In genomic region chr5:73460133-73460532, GRCh38 we compare ENCODE assay signal across 20 cellular contexts. TPM values are rescaled to one million over a fixed set of nuclear protein-coding genes. Genes with fewer than 3 reads are reported as not detected.
DNase-seq lines count a peak whose midpoint lies in the region; ATAC-seq and TF ChIP-seq lines count a peak whose summit lies in the region.
"Had no signal": no experiment of that assay in that cellular context is flagged by ENCODE, and none has a peak within 500 bp of the region (broad histone marks: within the 10 kb centered on the region; RNA-seq: fewer than 3 reads in every experiment).

No MANE protein-coding gene starts in this region.

- H3K27ac ChIP-seq in GM23338 (ENCODE audit: low read depth), result no peak overlapping the region
- H3K27ac ChIP-seq in coronary artery, result no peak overlapping the region
- H3K27ac ChIP-seq in mesenchymal stem cell (ENCODE audit: low read length, poor library complexity, severe bottlenecking), result no peak overlapping the region
- no peak overlapping the region for H3K27ac ChIP-seq in endodermal cell (ENCODE audit: low read depth, low read length)
- H3K27ac ChIP-seq: 22Rv1; A549; BLaER1 treated with 17β-estradiol and CSF1 and Interleukin-3, amounts not matched to agents 10 nM and 100 nM; C4-2B had no signal

- H3K79me2 ChIP-seq in GM23338 (replicated peaks; ENCODE audit: insufficient read depth), result no peaks in the 10 kb centered on the region

- TF ChIP-seq CTCF in GM23338 (conservative IDR thresholded peaks at IDR 0.05; ENCODE audit: low read depth in 2 of 2), result no peak
- no peak for TF ChIP-seq CTCF in coronary artery (IDR thresholded peaks at IDR 0.05)
- TF ChIP-seq CTCF in endodermal cell (conservative IDR thresholded peaks at IDR 0.05), result no peak

- H3K18ac ChIP-seq in mesenchymal stem cell (ENCODE audit: low read depth in 1 of 2, low read length in 2 of 2), result no peak overlapping the region

- H3K79me1 ChIP-seq in mesenchymal stem cell (replicated peaks; ENCODE audit: low read length, poor library complexity, severe bottlenecking), result no peaks in the 10 kb centered on the region

- H3K9me3 Mint-ChIP-seq in GM23338 (peaks cover 9% of the 10 kb centered on the region), endodermal cell (no peaks in the 10 kb centered on the region)
- H3K9me3 Mint-ChIP-seq in central memory CD8-positive, alpha-beta T cell, result no peaks in the 10 kb centered on the region
- no peaks in the 10 kb centered on the region for H3K9me3 Mint-ChIP-seq in activated T-cell treated with anti-CD3 and anti-CD28 coated beads, Interleukin-2, amount 50 U/mL, for 24 hours
- H3K9me3 Mint-ChIP-seq: CD4-positive, alpha-beta T cell; CD8-positive, alpha-beta T cell had no signal

- H3K4me3 ChIP-seq in GM23338 (no peak overlapping the region), coronary artery (no peak overlapping the region), mesenchymal stem cell (ENCODE audit: insufficient read depth in 1 of 2, low read depth in 1 of 2, low read length in 2 of 2) (no peak overlapping the region), endodermal cell (ENCODE audit: low read length) (no peak overlapping the region)
- H3K4me3 ChIP-seq: A549; BLaER1 treated with 17β-estradiol and CSF1 and Interleukin-3, amounts not matched to agents 10 nM and 100 nM had no signal

- no peak overlapping the region for H3K27ac Mint-ChIP-seq in GM23338
- peak overlapping the region; percentile 6 for H3K27ac Mint-ChIP-seq in central memory CD8-positive, alpha-beta T cell (ENCODE audit: low read depth)
- H3K27ac Mint-ChIP-seq in endodermal cell, result no peak overlapping the region
- no peak overlapping the region for H3K27ac Mint-ChIP-seq in activated T-cell treated with anti-CD3 and anti-CD28 coated beads, Interleukin-2, amount 50 U/mL, for 24 hours
- H3K27ac Mint-ChIP-seq: B cell; CD4-positive, alpha-beta T cell; CD8-positive, alpha-beta T cell had no signal

- H3K4me1 Mint-ChIP-seq in GM23338, result peaks cover 21% of the 10 kb centered on the region
- no peaks in the 10 kb centered on the region for H3K4me1 Mint-ChIP-seq in central memory CD8-positive, alpha-beta T cell
- peaks cover 2% of the 10 kb centered on the region for H3K4me1 Mint-ChIP-seq in endodermal cell
- no peaks in the 10 kb centered on the region for H3K4me1 Mint-ChIP-seq in activated T-cell treated with anti-CD3 and anti-CD28 coated beads, Interleukin-2, amount 50 U/mL, for 24 hours (ENCODE audit: low read depth)
- H3K4me1 Mint-ChIP-seq: B cell had no signal

- H3K9ac ChIP-seq in mesenchymal stem cell (ENCODE audit: low read length), result no peak overlapping the region
- H3K9ac ChIP-seq in endodermal cell (ENCODE audit: extremely low read depth, low read length, poor library complexity, severe bottlenecking), result no peak overlapping the region
- H3K9ac ChIP-seq: BLaER1 treated with 17β-estradiol and CSF1 and Interleukin-3, amounts not matched to agents 10 nM and 100 nM had no signal

- DNase-seq in GM23338 (ENCODE audit: low spot score) (no peak), coronary artery (ENCODE audit: low spot score) (peak; percentile 9), mesenchymal stem cell (no peak), endodermal cell (no peak)
- DNase-seq in central memory CD8-positive, alpha-beta T cell (ENCODE audit: low spot score in 2 of 2), result no peak
- no peak for DNase-seq in activated T-cell treated with anti-CD3 and anti-CD28 coated beads, Interleukin-2, amount 50 U/mL, for 24 hours
- DNase-seq: AML-193; Caco-2; Calu3; CD4-positive, alpha-beta T cell; CD8-positive, alpha-beta T cell; DMS79 treated with DMSO at 0.1 percent for 48 hours; GF-D8 had no signal

- no peaks in the 10 kb centered on the region for H3F3A ChIP-seq in GM23338 (replicated peaks; ENCODE audit: low read depth)

- peaks cover 7% of the 10 kb centered on the region for H3K4me1 ChIP-seq in GM23338 (ENCODE audit: insufficient read depth)
- H3K4me1 ChIP-seq in mesenchymal stem cell (ENCODE audit: control insufficient read depth, insufficient read depth, low read depth, low read length), result no peaks in the 10 kb centered on the region
- no peaks in the 10 kb centered on the region for H3K4me1 ChIP-seq in endodermal cell (ENCODE audit: control insufficient read depth, insufficient read depth, low read length)
- H3K4me1 ChIP-seq: A549, Caco-2 had no signal

- no peak overlapping the region for H2BK15ac ChIP-seq in mesenchymal stem cell (ENCODE audit: low read depth, poor library complexity, severe bottlenecking)

- H2BK5ac ChIP-seq in mesenchymal stem cell (ENCODE audit: low read depth, low read length, poor library complexity, severe bottlenecking), result no peak overlapping the region

- no peak overlapping the region for H2BK120ac ChIP-seq in mesenchymal stem cell (ENCODE audit: low read depth, low read length)

- H4K8ac ChIP-seq in mesenchymal stem cell (ENCODE audit: low read length), result no peak overlapping the region

- no peak overlapping the region for H3K4me3 Mint-ChIP-seq in GM23338
- H3K4me3 Mint-ChIP-seq in central memory CD8-positive, alpha-beta T cell, result no peak overlapping the region
- H3K4me3 Mint-ChIP-seq in endodermal cell, result no peak overlapping the region
- no peak overlapping the region for H3K4me3 Mint-ChIP-seq in activated T-cell treated with anti-CD3 and anti-CD28 coated beads, Interleukin-2, amount 50 U/mL, for 24 hours
- H3K4me3 Mint-ChIP-seq: B cell; CD4-positive, alpha-beta T cell; CD8-positive, alpha-beta T cell had no signal

- no peak overlapping the region for H3K4me2 ChIP-seq in GM23338
- no peak overlapping the region for H3K4me2 ChIP-seq in mesenchymal stem cell (ENCODE audit: low read length, poor library complexity, severe bottlenecking)
- H3K4me2 ChIP-seq: A549; BLaER1 treated with 17β-estradiol and CSF1 and Interleukin-3, amounts not matched to agents 10 nM and 100 nM had no signal

- no peaks in the 10 kb centered on the region for H3K9me2 ChIP-seq in GM23338 (ENCODE audit: insufficient read depth)

- H4K91ac ChIP-seq in mesenchymal stem cell (ENCODE audit: low read length), result no peak overlapping the region

- 75% methylated on average over 1 of the region's 1 CpG for WGBS in mesenchymal stem cell
- 88% methylated on average over 1 of the region's 1 CpG; no CpG with 5 or more reads in 1 of the 2 experiments for WGBS in endodermal cell (ENCODE audit: insufficient coverage in 1 of 2, insufficient read length in 1 of 2), 2 experiments

- H3K27me3 ChIP-seq in GM23338 (ENCODE audit: insufficient read depth) (no peaks in the 10 kb centered on the region), mesenchymal stem cell (ENCODE audit: control insufficient read depth in 1 of 2, insufficient read depth in 1 of 2, low read length in 2 of 2) (peaks cover 4 to 14% of the 10 kb centered on the region in 2 experiments), endodermal cell (ENCODE audit: control insufficient read depth, insufficient read depth, low read length, poor library complexity, severe bottlenecking) (no peaks in the 10 kb centered on the region)
- H3K27me3 ChIP-seq: BLaER1 treated with 17β-estradiol and CSF1 and Interleukin-3, amounts not matched to agents 10 nM and 100 nM had no signal

- peaks cover 8% of the 10 kb centered on the region; the same call in 2 of the 3 replicates for H3K36me3 Mint-ChIP-seq in GM23338 (ENCODE audit: low read depth)
- no peaks in the 10 kb centered on the region for H3K36me3 Mint-ChIP-seq in central memory CD8-positive, alpha-beta T cell (ENCODE audit: insufficient read depth)
- H3K36me3 Mint-ChIP-seq in endodermal cell (ENCODE audit: low read depth), result no peaks in the 10 kb centered on the region
- H3K36me3 Mint-ChIP-seq in activated T-cell treated with anti-CD3 and anti-CD28 coated beads, Interleukin-2, amount 50 U/mL, for 24 hours (ENCODE audit: low read depth), result no peaks in the 10 kb centered on the region
- H3K36me3 Mint-ChIP-seq: CD8-positive, alpha-beta T cell had no signal

- no peaks in the 10 kb centered on the region for H4K20me1 ChIP-seq in GM23338 (replicated peaks; ENCODE audit: insufficient read depth)
- H4K20me1 ChIP-seq: BLaER1 treated with 17β-estradiol and CSF1 and Interleukin-3, amounts not matched to agents 10 nM and 100 nM had no signal

- H3K36me3 ChIP-seq in GM23338 (ENCODE audit: insufficient read depth) (0 out of 2 replicates have a peak, but pooled peaks cover 3% of the 10 kb centered on the region), mesenchymal stem cell (ENCODE audit: control insufficient read depth in 1 of 2, insufficient read depth in 2 of 2, low read depth in 1 of 2, low read length in 2 of 2) (no peaks in the 10 kb centered on the region), endodermal cell (ENCODE audit: control insufficient read depth, insufficient read depth, low read length) (no peaks in the 10 kb centered on the region)
- H3K36me3 ChIP-seq: BLaER1 treated with 17β-estradiol and CSF1 and Interleukin-3, amounts not matched to agents 10 nM and 100 nM had no signal

- H2AK5ac ChIP-seq in mesenchymal stem cell (ENCODE audit: low read length, severe bottlenecking), result peak overlapping the region; percentile 69

- no peak overlapping the region for H2BK12ac ChIP-seq in mesenchymal stem cell (ENCODE audit: low read length in 2 of 2)

- no peak overlapping the region for H3K4ac ChIP-seq in mesenchymal stem cell (ENCODE audit: low read depth in 1 of 2, low read length in 2 of 2)

- H3K27me3 Mint-ChIP-seq in GM23338 (ENCODE audit: insufficient read depth, low read depth, poor library complexity) (peaks cover 10% of the 10 kb centered on the region), endodermal cell (ENCODE audit: insufficient read depth) (peaks cover 17% of the 10 kb centered on the region)
- H3K27me3 Mint-ChIP-seq in central memory CD8-positive, alpha-beta T cell, result peaks cover 74% of the 10 kb centered on the region
- H3K27me3 Mint-ChIP-seq in activated T-cell treated with anti-CD3 and anti-CD28 coated beads, Interleukin-2, amount 50 U/mL, for 24 hours, result peaks cover 73% of the 10 kb centered on the region

- peak; percentile 81 for ATAC-seq in GM23338
- ATAC-seq in central memory CD8-positive, alpha-beta T cell (replicated peaks; ENCODE audit: extremely low read depth, poor library complexity, severe bottlenecking), result no peak
- ATAC-seq in GM21528 (IDR thresholded peaks at IDR 0.05; ENCODE audit: low FRiP score, unreplicated experiment), result no peak
- ATAC-seq in HG03565 (IDR thresholded peaks at IDR 0.05; ENCODE audit: unreplicated experiment), result no peak
- ATAC-seq: A549; CD8-positive, alpha-beta T cell had no signal

- H2AFZ ChIP-seq in GM23338 (peak overlapping the region; percentile 86; the same call in 1 of the 2 replicates), mesenchymal stem cell (ENCODE audit: low read depth, low read length) (no peak overlapping the region)

- no peaks in the 10 kb centered on the region for H3K9me3 ChIP-seq in mesenchymal stem cell (ENCODE audit: control insufficient read depth, low read length)
- H3K9me3 ChIP-seq in endodermal cell (ENCODE audit: control insufficient read depth, low read length), result no peaks in the 10 kb centered on the region
- H3K9me3 ChIP-seq: A549, Caco-2 had no signal

- H3K23ac ChIP-seq in mesenchymal stem cell (ENCODE audit: low read length in 2 of 2), result no peak overlapping the region

- H3K14ac ChIP-seq in mesenchymal stem cell (ENCODE audit: low read length in 2 of 2), result no peak overlapping the region

RNA-seq across cellular contexts. Expression of gene FOXD1, which starts 11.6 kb away (rescaled TPM):
- total RNA-seq in GM23338 (2014; rRNA removed; shearing (Covaris generic)), result 0.12 and 0.42 TPM in 2 replicates
- 0.23 TPM in 1 of 2 replicates, not detected in the other for polyA plus RNA-seq in GM23338 (2016; fragmentation: Nextera tagmentation; extraction: Ambion mirVana)
- polyA plus RNA-seq in mesenchymal stem cell (2013, experiment 1 of 2), result 5.7 TPM
- polyA plus RNA-seq in mesenchymal stem cell (2013, experiment 2 of 2), result 5.4 TPM
- under 1 TPM; 0.29 to 0.59 TPM for total RNA-seq in endodermal cell
- 0.64 TPM for polyA plus RNA-seq in endodermal cell (2013, experiment 1 of 2)
- 0.79 TPM for polyA plus RNA-seq in endodermal cell (2013, experiment 2 of 2)
- total RNA-seq: CD4-positive, alpha-beta T cell had no signal

RNA-seq across cellular contexts. Expression of gene BTF3, which starts 38.1 kb away (rescaled TPM):
- total RNA-seq in GM23338 (2014; rRNA removed; shearing (Covaris generic)), result 472 and 506 TPM in 2 replicates
- polyA plus RNA-seq in GM23338 (2016; fragmentation: Nextera tagmentation; extraction: Ambion mirVana), result 1,033 and 1,148 TPM in 2 replicates
- polyA plus RNA-seq in mesenchymal stem cell (2013, experiment 1 of 2), result 1,135 TPM
- 1,137 TPM for polyA plus RNA-seq in mesenchymal stem cell (2013, experiment 2 of 2)
- 100 to 1,000 TPM; 671 to 739 TPM for total RNA-seq in endodermal cell
- polyA plus RNA-seq in endodermal cell (2013, experiment 1 of 2), result 732 TPM
- polyA plus RNA-seq in endodermal cell (2013, experiment 2 of 2), result 692 TPM
